In genomic region chr14:47720281-47720680, GRCh38 we compare ENCODE assay signal across 10 cellular contexts. TPM values are rescaled to one million over a fixed set of nuclear protein-coding genes. Genes with fewer than 3 reads are reported as not detected.
"Had no signal": no experiment of that assay in that cellular context is flagged by ENCODE, and none has a peak within 500 bp of the region (broad histone marks: within the 10 kb centered on the region; RNA-seq: fewer than 3 reads in every experiment).

No MANE protein-coding gene starts in this region.

- H3K36me3 ChIP-seq: HAP-1 had no signal

- H3K9me3 ChIP-seq: HAP-1 had no signal

- H3K4me2 ChIP-seq: KMS-11 had no signal

- H3K4me3 ChIP-seq: GM23248, HAP-1 had no signal

- H3K4me1 ChIP-seq: HAP-1 had no signal

- H3K9ac ChIP-seq: GM23248, KMS-11 had no signal

- H2AFZ ChIP-seq: GM23248 had no signal

- H3K27ac ChIP-seq: GM23248, KMS-11 had no signal

- FAIRE-seq: HTR-8/SVneo had no signal

- ATAC-seq: HCT116 had no signal

- DNase-seq: GM23248, GOT3, H7, HFFc6, KBM-7 had no signal

RNA-seq across cellular contexts. Expression of gene MDGA2, which starts 44.9 kb away (rescaled TPM):
- total RNA-seq: GM23248, HFFc6, HT-29 had no signal
- polyA plus RNA-seq: GM23248 had no signal
